13 cellular contexts compared by ENCODE assay signal in genomic region chr11:73189315-73189714, GRCh38. TPM values are rescaled to one million over a fixed set of nuclear protein-coding genes. Genes with fewer than 3 reads are reported as not detected.
DNase-seq lines count a peak whose midpoint lies in the region; ATAC-seq and TF ChIP-seq lines count a peak whose summit lies in the region.
"Had no signal": no experiment of that assay in that cellular context is flagged by ENCODE, and none has a peak within 500 bp of the region (broad histone marks: within the 10 kb centered on the region; RNA-seq: fewer than 3 reads in every experiment).

No MANE protein-coding gene starts in this region.

- H3K27me3 Mint-ChIP-seq in type B pancreatic cell (no peaks in the 10 kb centered on the region), chondrocyte (ENCODE audit: low read depth) (no peaks in the 10 kb centered on the region)

- H3K4me1 Mint-ChIP-seq in type B pancreatic cell (ENCODE audit: unreplicated experiment) (peaks cover 18% of the 10 kb centered on the region), chondrocyte (ENCODE audit: low read depth) (peaks cover 23% of the 10 kb centered on the region)

- H3K9me3 Mint-ChIP-seq in type B pancreatic cell (no peaks in the 10 kb centered on the region), chondrocyte (ENCODE audit: low read depth) (no peaks in the 10 kb centered on the region)

- H3K27ac ChIP-seq in RWPE1, result peak overlapping the region; percentile 3; the same call in 1 of the 2 replicates
- H3K27ac ChIP-seq: breast epithelium had no signal

- H3K27ac Mint-ChIP-seq in type B pancreatic cell (no peak overlapping the region), chondrocyte (ENCODE audit: unreplicated experiment) (no peak overlapping the region)

- no peak for TF ChIP-seq CTCF in GM10248 (IDR thresholded peaks at IDR 0.05; ENCODE audit: control extremely low read depth, extremely low read depth, low read depth, missing control alignments)
- TF ChIP-seq CTCF in RWPE1 (conservative IDR thresholded peaks at IDR 0.05; ENCODE audit: low read depth), result no peak
- TF ChIP-seq CTCF in type B pancreatic cell (conservative IDR thresholded peaks at IDR 0.05), result no peak
- TF ChIP-seq CTCF in chondrocyte (IDR thresholded peaks at IDR 0.05), result no peak

- DNase-seq in GM10248 (ENCODE audit: extremely low spot score) (peak; percentile 73), RWPE1 (ENCODE audit: low spot score) (no peak), midbrain (lab: John Stamatoyannopoulos, UW) (peak; percentile 9), T-helper 2 cell (no peak), superior temporal gyrus (ENCODE audit: extremely low spot score) (no peak), type B pancreatic cell (ENCODE audit: extremely low spot score, unreplicated experiment) (no peak), chondrocyte (ENCODE audit: low spot score) (no peak)
- DNase-seq: activated T-cell treated with anti-CD3 and anti-CD28 coated beads, Interleukin-2, amount 50 U/mL, for 48 hours; NCI-H748 treated with DMSO at 0.1 percent for 48 hours; T1000 had no signal

- POLR2A ChIA-PET in GM10248 (lab: Yijun Ruan, JAX), result interaction anchor here (0.6 kb wide), 1 partner anchor 1812 kb away, joined by 4 read pairs; no protein-coding TSS in a partner anchor
- POLR2A ChIA-PET in RWPE1 (lab: Yijun Ruan, JAX; ENCODE audit: low non-redundant PET), result no interaction called here

- CTCF ChIA-PET in GM10248 (lab: Yijun Ruan, JAX), result interaction anchor here (0.7 to 9.4 kb wide), 15 partner anchors 11 to 603 kb away, joined by 3 to 90 read pairs (median 3); no protein-coding TSS in a partner anchor
- CTCF ChIA-PET in RWPE1 (lab: Yijun Ruan, JAX), result interaction anchor here (1.1 kb wide), 1 partner anchor 17 kb away, joined by 6 read pairs; no protein-coding TSS in a partner anchor

- H3K4me3 Mint-ChIP-seq in type B pancreatic cell, result no peak overlapping the region
- no peak overlapping the region for H3K4me3 Mint-ChIP-seq in chondrocyte (ENCODE audit: unreplicated experiment)

- ATAC-seq in GM21576 (IDR thresholded peaks at IDR 0.05; ENCODE audit: unreplicated experiment), result peak; percentile 50

- H3K36me3 Mint-ChIP-seq in type B pancreatic cell (no peaks in the 10 kb centered on the region), chondrocyte (ENCODE audit: low read depth) (no peaks in the 10 kb centered on the region)

RNA-seq across cellular contexts. Expression of gene P2RY2, which starts 28.8 kb away (rescaled TPM):
- 12.1 and 25.3 TPM in 2 replicates for total RNA-seq in type B pancreatic cell (ENCODE audit: low replicate concordance)
- total RNA-seq in chondrocyte, result 0.32 TPM in 1 of 3 replicates, not detected in the others
- total RNA-seq: LHCN-M2 had no signal

RNA-seq across cellular contexts. Expression of gene FCHSD2, which starts 47.2 kb away (rescaled TPM):
- total RNA-seq in type B pancreatic cell (ENCODE audit: low replicate concordance), result 30.8 and 32.0 TPM in 2 replicates
- total RNA-seq in chondrocyte, result 38.7 to 69.5 TPM (median 66.8 TPM) in 3 replicates

Comparison
In these comparisons a context has a peak if more than half of its experiments do, and no peak if none do; other contexts are left out.
1. DNase-seq: peak in GM10248 (single experiment) and midbrain (single experiment); none in RWPE1 (single experiment), T-helper 2 cell (0 of 5), superior temporal gyrus (single experiment), type B pancreatic cell (single experiment) and chondrocyte (single experiment).